26 cellular contexts compared by ENCODE assay signal in the genomic region with DNA sequence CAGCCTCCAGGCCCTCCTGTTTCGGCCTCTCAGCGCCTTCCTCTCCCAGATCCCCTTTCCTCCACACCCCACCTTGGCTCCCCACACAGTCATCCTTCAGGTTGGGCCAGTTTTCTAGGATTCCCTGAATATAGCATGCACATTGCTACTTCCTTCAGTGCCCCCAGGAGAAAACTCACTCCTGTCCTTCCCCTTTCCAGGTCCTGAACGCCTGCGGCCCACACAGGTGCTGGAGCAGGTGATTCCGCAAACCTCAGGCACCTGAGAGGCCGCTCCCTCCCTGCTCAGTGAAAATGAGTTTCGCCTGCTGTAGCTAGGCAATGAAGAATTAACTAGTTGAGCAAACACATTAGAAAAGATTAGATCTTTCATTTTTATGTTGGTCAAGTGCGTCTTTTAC.
DNase-seq lines count a peak whose midpoint lies in the region; ATAC-seq and TF ChIP-seq lines count a peak whose summit lies in the region.
"Had no signal": no experiment of that assay in that cellular context is flagged by ENCODE, and none has a peak within 500 bp of the region (broad histone marks: within the 10 kb centered on the region; RNA-seq: fewer than 3 reads in every experiment).

No MANE protein-coding gene starts in this region.

- peaks cover 24% of the 10 kb centered on the region for H3K4me1 Mint-ChIP-seq in progenitor cell of endocrine pancreas (ENCODE audit: low read depth)
- H3K4me1 Mint-ChIP-seq in stimulated activated memory B cell treated with anti-CD40 and anti-IgM and Interleukin-4, amounts not matched to agents 10 μg/mL and 1 μg/mL and 100 μg/mL, for 72 hours: peaks cover 40% of the 10 kb centered on the region
- H3K4me1 Mint-ChIP-seq in stimulated activated effector memory CD8-positive, alpha-beta T cell treated with anti-CD3 and anti-CD28 coated beads, Interleukin-12 subunit alpha, Interleukin-12 subunit beta, amount 100 ng/mL, for 72 hours: peaks cover 6% of the 10 kb centered on the region
- H3K4me1 Mint-ChIP-seq: activated CD4-positive, alpha-beta T cell treated with anti-CD3 and anti-CD28 coated beads, Interleukin-2, amount 10 ng/mL, durations not matched to agents 7 days and 5 days; activated naive CD8-positive, alpha-beta T cell treated with anti-CD3 and anti-CD28 coated beads, Interleukin-2, amount 50 U/mL, for 24 hours; central memory CD8-positive, alpha-beta T cell had no signal

- H3K9me3 Mint-ChIP-seq in progenitor cell of endocrine pancreas (ENCODE audit: low read depth): no peaks in the 10 kb centered on the region
- H3K9me3 Mint-ChIP-seq in stimulated activated memory B cell treated with anti-CD40 and anti-IgM and Interleukin-4, amounts not matched to agents 10 μg/mL and 1 μg/mL and 100 μg/mL, for 72 hours: no peaks in the 10 kb centered on the region
- H3K9me3 Mint-ChIP-seq in stimulated activated effector memory CD8-positive, alpha-beta T cell treated with anti-CD3 and anti-CD28 coated beads, Interleukin-12 subunit alpha, Interleukin-12 subunit beta, amount 100 ng/mL, for 72 hours: no peaks in the 10 kb centered on the region
- H3K9me3 Mint-ChIP-seq: activated CD4-positive, alpha-beta T cell treated with anti-CD3 and anti-CD28 coated beads, Interleukin-2, amount 10 ng/mL, durations not matched to agents 7 days and 5 days; activated naive CD8-positive, alpha-beta T cell treated with anti-CD3 and anti-CD28 coated beads, Interleukin-2, amount 50 U/mL, for 24 hours; activated T-cell treated with anti-CD3 and anti-CD28 coated beads, Interleukin-2, amount 50 U/mL, for 4 hours; central memory CD8-positive, alpha-beta T cell; dendritic cell treated with granulocyte-macrophage colony-stimulating factor and Interleukin-4, amounts not matched to agents 40 ng/mL and 50 ng/mL, for 4 days had no signal

- TF ChIP-seq CTCF in LNCaP clone FGC (IDR thresholded peaks at IDR 0.05; ENCODE audit: control insufficient read depth, extremely low read depth, insufficient read depth) (no peak), VCaP (conservative IDR thresholded peaks at IDR 0.05) (no peak), progenitor cell of endocrine pancreas (IDR thresholded peaks at IDR 0.05; ENCODE audit: unreplicated experiment) (no peak)

- H3K27ac ChIP-seq in VCaP: peak overlapping the region; percentile 80
- H3K27ac ChIP-seq: BLaER1, gastrocnemius medialis, left ventricle myocardium inferior, skin epidermis, tibial artery had no signal

- DNase-seq in LNCaP clone FGC (ENCODE audit: low read depth) (peak; percentile 6), NCI-H510A treated with DMSO at 0.1 percent for 48 hours (lab: John Stamatoyannopoulos, UW) (peak; percentile 94), progenitor cell of endocrine pancreas (ENCODE audit: low spot score, unreplicated experiment) (no peak), T1000 (lab: John Stamatoyannopoulos, UW) (no peak)
- DNase-seq in stimulated activated effector memory CD8-positive, alpha-beta T cell treated with anti-CD3 and anti-CD28 coated beads, Interleukin-12 subunit alpha, Interleukin-12 subunit beta, amount 100 ng/mL, for 72 hours (ENCODE audit: low spot score in 2 of 2): no peak
- DNase-seq: activated CD4-positive, alpha-beta T cell treated with anti-CD3 and anti-CD28 coated beads, Interleukin-2, amount 10 ng/mL, durations not matched to agents 7 days and 5 days; activated naive CD8-positive, alpha-beta T cell treated with anti-CD3 and anti-CD28 coated beads, Interleukin-2, amount 50 U/mL, for 24 hours; activated T-cell treated with anti-CD3 and anti-CD28 coated beads, Interleukin-2, amount 50 U/mL, for 4 hours; gastrocnemius medialis; HCEC 1CT; hypothalamus; KG1; left ventricle myocardium inferior; midbrain; naive thymus-derived CD4-positive, alpha-beta T cell; NCI-H1436 treated with DMSO at 0.1 percent for 48 hours; NK-92 treated with Interleukin-12 subunit alpha and Interleukin-12 subunit beta, amount 100 ng/mL, for 24 hours; SHP77 treated with DMSO at 0.1 percent for 48 hours; tibial artery had no signal

- peaks cover 3% of the 10 kb centered on the region for H3K27me3 Mint-ChIP-seq in progenitor cell of endocrine pancreas
- peaks cover 9% of the 10 kb centered on the region for H3K27me3 Mint-ChIP-seq in stimulated activated memory B cell treated with anti-CD40 and anti-IgM and Interleukin-4, amounts not matched to agents 10 μg/mL and 1 μg/mL and 100 μg/mL, for 72 hours
- H3K27me3 Mint-ChIP-seq: activated naive CD8-positive, alpha-beta T cell treated with anti-CD3 and anti-CD28 coated beads, Interleukin-2, amount 50 U/mL, for 24 hours; dendritic cell treated with granulocyte-macrophage colony-stimulating factor and Interleukin-4, amounts not matched to agents 40 ng/mL and 50 ng/mL, for 4 days had no signal

- H3K36me3 Mint-ChIP-seq in progenitor cell of endocrine pancreas (ENCODE audit: insufficient read depth): no peaks in the 10 kb centered on the region
- H3K36me3 Mint-ChIP-seq in stimulated activated memory B cell treated with anti-CD40 and anti-IgM and Interleukin-4, amounts not matched to agents 10 μg/mL and 1 μg/mL and 100 μg/mL, for 72 hours: no peaks in the 10 kb centered on the region
- H3K36me3 Mint-ChIP-seq in stimulated activated effector memory CD8-positive, alpha-beta T cell treated with anti-CD3 and anti-CD28 coated beads, Interleukin-12 subunit alpha, Interleukin-12 subunit beta, amount 100 ng/mL, for 72 hours: no peaks in the 10 kb centered on the region
- H3K36me3 Mint-ChIP-seq: naive thymus-derived CD4-positive, alpha-beta T cell had no signal

- peak overlapping the region; percentile 29 for H3K4me3 Mint-ChIP-seq in progenitor cell of endocrine pancreas (ENCODE audit: low read depth)
- H3K4me3 Mint-ChIP-seq in stimulated activated memory B cell treated with anti-CD40 and anti-IgM and Interleukin-4, amounts not matched to agents 10 μg/mL and 1 μg/mL and 100 μg/mL, for 72 hours: no peak overlapping the region
- no peak overlapping the region for H3K4me3 Mint-ChIP-seq in stimulated activated effector memory CD8-positive, alpha-beta T cell treated with anti-CD3 and anti-CD28 coated beads, Interleukin-12 subunit alpha, Interleukin-12 subunit beta, amount 100 ng/mL, for 72 hours
- H3K4me3 Mint-ChIP-seq: activated CD4-positive, alpha-beta T cell treated with anti-CD3 and anti-CD28 coated beads, Interleukin-2, amount 10 ng/mL, durations not matched to agents 7 days and 5 days; activated naive CD8-positive, alpha-beta T cell treated with anti-CD3 and anti-CD28 coated beads, Interleukin-2, amount 50 U/mL, for 24 hours; activated T-cell treated with anti-CD3 and anti-CD28 coated beads, Interleukin-2, amount 50 U/mL, for 4 hours; central memory CD8-positive, alpha-beta T cell; dendritic cell treated with granulocyte-macrophage colony-stimulating factor and Interleukin-4, amounts not matched to agents 40 ng/mL and 50 ng/mL, for 4 days; naive thymus-derived CD4-positive, alpha-beta T cell had no signal

- ATAC-seq in stimulated activated memory B cell treated with anti-CD40 and anti-IgM and Interleukin-4, amounts not matched to agents 10 μg/mL and 1 μg/mL and 100 μg/mL, for 72 hours: no peak
- no peak for ATAC-seq in stimulated activated effector memory CD8-positive, alpha-beta T cell treated with anti-CD3 and anti-CD28 coated beads, Interleukin-12 subunit alpha, Interleukin-12 subunit beta, amount 100 ng/mL, for 72 hours
- ATAC-seq: activated naive CD8-positive, alpha-beta T cell treated with anti-CD3 and anti-CD28 coated beads, Interleukin-2, amount 50 U/mL, for 24 hours; activated T-cell treated with anti-CD3 and anti-CD28 coated beads, Interleukin-2, amount 50 U/mL, for 4 hours; gastrocnemius medialis; naive thymus-derived CD4-positive, alpha-beta T cell; Panc1 had no signal

- H3K4me3 ChIP-seq in LNCaP clone FGC (ENCODE audit: low read depth, low read length): no peak overlapping the region
- H3K4me3 ChIP-seq: BLaER1, gastrocnemius medialis, left ventricle myocardium inferior, skin epidermis, tibial artery had no signal

- peak overlapping the region; percentile 80 for H3K27ac Mint-ChIP-seq in progenitor cell of endocrine pancreas
- H3K27ac Mint-ChIP-seq in stimulated activated memory B cell treated with anti-CD40 and anti-IgM and Interleukin-4, amounts not matched to agents 10 μg/mL and 1 μg/mL and 100 μg/mL, for 72 hours: no peak overlapping the region
- no peak overlapping the region for H3K27ac Mint-ChIP-seq in stimulated activated effector memory CD8-positive, alpha-beta T cell treated with anti-CD3 and anti-CD28 coated beads, Interleukin-12 subunit alpha, Interleukin-12 subunit beta, amount 100 ng/mL, for 72 hours
- H3K27ac Mint-ChIP-seq: activated CD4-positive, alpha-beta T cell treated with anti-CD3 and anti-CD28 coated beads, Interleukin-2, amount 10 ng/mL, durations not matched to agents 7 days and 5 days; activated naive CD8-positive, alpha-beta T cell treated with anti-CD3 and anti-CD28 coated beads, Interleukin-2, amount 50 U/mL, for 24 hours; dendritic cell treated with granulocyte-macrophage colony-stimulating factor and Interleukin-4, amounts not matched to agents 40 ng/mL and 50 ng/mL, for 4 days; naive thymus-derived CD4-positive, alpha-beta T cell had no signal

Comparison
In these comparisons a context has a peak if more than half of its experiments do, and no peak if none do; other contexts are left out.
1. DNase-seq: peak in LNCaP clone FGC (single experiment) and NCI-H510A treated with DMSO at 0.1 percent for 48 hours (single experiment); none in progenitor cell of endocrine pancreas (single experiment), T1000 (single experiment) and stimulated activated effector memory CD8-positive, alpha-beta T cell treated with anti-CD3 and anti-CD28 coated beads, Interleukin-12 subunit alpha, Interleukin-12 subunit beta, amount 100 ng/mL, for 72 hours (0 of 2).